ENCODE assay signal across 8 cellular contexts in genomic region chr6:39166189-39166917, GRCh38. TPM values are rescaled to one million over a fixed set of nuclear protein-coding genes. Genes with fewer than 3 reads are reported as not detected.
DNase-seq lines count a peak whose midpoint lies in the region; ATAC-seq, FAIRE-seq and TF ChIP-seq lines count a peak whose summit lies in the region.

No MANE protein-coding gene starts in this region.

- no peaks in the 10 kb centered on the region for H3K27me3 ChIP-seq in lower lobe of right lung (ENCODE audit: low read depth)

- no peak overlapping the region for H3K4me3 ChIP-seq in lower lobe of right lung

- no peak for FAIRE-seq in D721Med (lab: Jason Lieb, UNC)

- intact Hi-C loops in lower lobe of right lung (cut with DNase I), result loop anchor here (2.0 kb wide), 1 partner anchor 136 kb away; no protein-coding TSS in a partner anchor

- TF ChIP-seq CTCF in D721Med (IDR thresholded peaks at IDR 0.05; ENCODE audit: insufficient read depth, missing control alignments) (peak; percentile 92), lower lobe of right lung (IDR thresholded peaks at IDR 0.05) (peak; percentile 91)

- H3K9me3 ChIP-seq in lower lobe of right lung, result no peaks in the 10 kb centered on the region

- ATAC-seq in HG02870 (IDR thresholded peaks at IDR 0.05; ENCODE audit: unreplicated experiment) (peak; percentile 50), lower lobe of right lung (peak; percentile 86 to 88), GM18858 (IDR thresholded peaks at IDR 0.05; ENCODE audit: unreplicated experiment) (no peak)

- no peak overlapping the region for H3K27ac ChIP-seq in lower lobe of right lung

- no peaks in the 10 kb centered on the region for H3K36me3 ChIP-seq in lower lobe of right lung

- peak; percentile 72 for DNase-seq in D721Med (ENCODE audit: insufficient read length, low spot score)
- DNase-seq in NCI-H510A treated with DMSO at 0.1 percent for 48 hours (lab: John Stamatoyannopoulos, UW), result peak; percentile 86
- DNase-seq in activated CD4-positive, alpha-beta T cell treated with anti-CD3 and anti-CD28 coated beads, Interleukin-2, amount 50 U/mL, for 24 hours (ENCODE audit: low read depth in 1 of 2, low spot score in 1 of 2), result peak; percentile 81 to 82
- peak; percentile 79 for DNase-seq in dermis blood vessel endothelial cell
- peak; percentile 84 for DNase-seq in lower lobe of right lung
- peak; percentile 61 for DNase-seq in stimulated activated CD8-positive, alpha-beta memory T cell treated with anti-CD3 and anti-CD28 coated beads, Interleukin-12 subunit alpha, Interleukin-12 subunit beta, amount 100 ng/mL, for 24 hours (ENCODE audit: extremely low read depth)

- H3K4me1 ChIP-seq in lower lobe of right lung, result peaks cover 3% of the 10 kb centered on the region

RNA-seq across cellular contexts. Expression of gene SAYSD1, which starts 51.4 kb away (rescaled TPM):
- total RNA-seq in dermis blood vessel endothelial cell (8.5 and 14.0 TPM in 2 replicates), lower lobe of right lung (15.5 TPM)
